Comparison of ENCODE assay signal across 17 cellular contexts in the genomic region with DNA sequence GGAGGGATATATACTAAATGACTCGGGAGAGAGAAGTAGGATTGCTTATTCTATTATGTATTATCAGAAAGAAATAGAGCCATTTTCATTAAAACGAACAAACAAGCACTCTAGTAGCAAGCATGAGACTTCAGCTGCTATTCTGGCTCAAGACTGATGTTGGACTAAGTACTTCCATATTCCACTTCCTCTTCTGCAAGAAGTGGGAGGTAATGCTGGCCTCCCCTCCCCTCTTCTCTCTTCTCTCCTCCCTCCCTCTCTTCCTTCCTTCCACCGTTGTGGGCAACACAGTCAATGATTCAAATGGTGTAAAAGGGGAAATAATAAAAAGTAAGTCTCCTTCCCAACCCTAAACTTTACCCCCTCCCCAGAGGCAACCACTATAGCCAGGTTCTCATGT.
A peak's percentile ranks its signal among the peaks of the same experiment; 100 is the strongest.
DNase-seq lines count a peak whose midpoint lies in the region; ATAC-seq, FAIRE-seq and TF ChIP-seq lines count a peak whose summit lies in the region.
"Had no signal": no experiment of that assay in that cellular context is flagged by ENCODE, and none has a peak within 500 bp of the region (broad histone marks: within the 10 kb centered on the region; RNA-seq: fewer than 3 reads in every experiment).

No MANE protein-coding gene starts in this region.

- no peak for FAIRE-seq in kidney (lab: Jason Lieb, UNC)
- FAIRE-seq: endothelial cell of umbilical vein had no signal

- H3K9ac ChIP-seq in kidney (ENCODE audit: low read length in 2 of 2): no peak overlapping the region

- peak overlapping the region in 1 of 2 donors; percentile 16 for H3K27ac ChIP-seq in kidney (ENCODE audit: low read depth in 2 of 2, low read length in 2 of 2)
- H3K27ac ChIP-seq: SK-N-MC had no signal

- TF ChIP-seq CTCF in kidney (IDR thresholded peaks at IDR 0.05; ENCODE audit: borderline replicate concordance, extremely low read depth, insufficient read depth): no peak

- peak; percentile 19 for DNase-seq in RPMI8226
- DNase-seq in kidney: peak; percentile 3
- no peak for DNase-seq in dermis blood vessel endothelial cell
- no peak for DNase-seq in stimulated activated CD4-positive, alpha-beta T cell treated with anti-CD3 and anti-CD28 coated beads, Interleukin-4, amount 100 ng/mL, for 1 hour
- no peak for DNase-seq in NCI-H446 (lab: John Stamatoyannopoulos, UW)
- no peak for DNase-seq in 8988T
- DNase-seq: activated CD4-positive, CD25-positive, alpha-beta regulatory T cell treated with anti-CD3 and anti-CD28 coated beads, Interleukin-2, amount 50 U/mL, for 72 hours; activated naive CD8-positive, alpha-beta T cell treated with anti-CD3 and anti-CD28 coated beads, Interleukin-2, amount 10 ng/mL, durations not matched to agents 7 days and 5 days; activated T-cell treated with anti-CD3 and anti-CD28 coated beads, Interleukin-2, amount 50 U/mL, for 1 hour; central memory CD4-positive, alpha-beta T cell; heart right ventricle; left cardiac atrium; NCI-H1694 treated with DMSO at 0.1 percent for 48 hours; NCI-H82 had no signal

- intact Hi-C loops in kidney (cut with DNase I): no loop called here

- H3K4me3 ChIP-seq in kidney (ENCODE audit: low read length in 2 of 2): no peak overlapping the region
- H3K4me3 ChIP-seq: heart right ventricle, SK-N-MC had no signal

- no peaks in the 10 kb centered on the region for H3K9me3 ChIP-seq in kidney (ENCODE audit: control insufficient read depth in 1 of 2, low read length in 2 of 2)
- H3K9me3 ChIP-seq: heart right ventricle had no signal

- peak; percentile 66 for ATAC-seq in HG03025 (IDR thresholded peaks at IDR 0.05; ENCODE audit: low FRiP score, unreplicated experiment)

- H3K4me1 ChIP-seq in kidney (ENCODE audit: control insufficient read depth in 1 of 2, insufficient read depth in 1 of 2, low read depth in 1 of 2, low read length in 2 of 2): peaks cover 20 to 23% of the 10 kb centered on the region in 2 donors

- H3K36me3 ChIP-seq in kidney (ENCODE audit: control insufficient read depth in 1 of 2, insufficient read depth in 2 of 2, low read length in 2 of 2): no peaks in the 10 kb centered on the region

Comparison
In these comparisons a context has a peak if more than half of its experiments do, and no peak if none do; other contexts are left out.
1. DNase-seq: peak in RPMI8226 (single experiment) and kidney (single experiment); none in dermis blood vessel endothelial cell (single experiment), stimulated activated CD4-positive, alpha-beta T cell treated with anti-CD3 and anti-CD28 coated beads, Interleukin-4, amount 100 ng/mL, for 1 hour (single experiment), NCI-H446 (0 of 2) and 8988T (single experiment).